In the genomic region with DNA sequence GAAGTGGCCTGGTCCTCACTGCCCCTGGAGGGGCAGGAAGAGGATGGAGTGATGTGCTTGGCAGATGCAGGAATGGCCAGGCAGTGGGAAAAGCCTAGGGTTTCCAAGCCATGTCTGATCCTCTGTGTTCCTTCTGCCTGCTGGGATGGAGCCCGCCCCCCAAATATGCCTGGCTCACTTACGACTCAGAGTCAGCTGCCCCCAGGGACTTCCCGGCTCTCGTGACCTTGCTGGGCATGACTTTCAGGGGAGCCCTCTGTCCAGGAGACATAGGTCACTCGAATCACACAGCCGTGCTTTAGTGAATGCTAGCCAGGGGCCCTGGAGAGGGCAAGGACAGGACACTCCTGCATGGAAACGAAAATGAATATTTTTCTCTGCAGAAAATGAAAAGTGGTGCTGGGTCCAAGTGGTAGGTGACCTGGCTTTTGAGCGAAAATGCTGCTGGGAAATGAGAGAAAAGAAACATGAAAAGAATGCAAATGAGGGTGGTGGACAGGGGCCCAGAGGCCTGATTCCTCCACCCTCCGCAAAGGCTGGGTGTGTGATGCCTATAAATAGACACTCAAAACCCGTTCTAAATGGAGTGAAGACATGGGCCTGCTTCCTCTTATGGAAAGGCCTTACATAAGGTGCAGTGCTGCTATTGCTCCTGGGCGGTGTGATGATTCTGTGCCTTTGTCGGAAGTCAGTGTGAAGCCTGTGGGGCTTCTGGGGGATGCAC, we compare ENCODE assay signal across 16 cellular contexts.
DNase-seq lines count a peak whose midpoint lies in the region; ATAC-seq and TF ChIP-seq lines count a peak whose summit lies in the region.
"Had no signal": no experiment of that assay in that cellular context is flagged by ENCODE, and none has a peak within 500 bp of the region (broad histone marks: within the 10 kb centered on the region; RNA-seq: fewer than 3 reads in every experiment).

No MANE protein-coding gene starts in this region.

- 47 to 55% methylated on average over 10 to 12 of the region's 12 CpGs for WGBS in testis, 2 donors

- H3K36me3 ChIP-seq in testis (ENCODE audit: low read depth, missing control alignments) (no peaks in the 10 kb centered on the region), left lung (no peaks in the 10 kb centered on the region)
- H3K36me3 ChIP-seq: breast epithelium had no signal

- H3K4me1 ChIP-seq in testis, result peaks cover 13% of the 10 kb centered on the region
- no peaks in the 10 kb centered on the region for H3K4me1 ChIP-seq in left lung
- H3K4me1 ChIP-seq: breast epithelium had no signal

- H3K9me3 ChIP-seq in testis (no peaks in the 10 kb centered on the region), left lung (no peaks in the 10 kb centered on the region)
- H3K9me3 ChIP-seq: breast epithelium had no signal

- no peaks in the 10 kb centered on the region for H3K27me3 ChIP-seq in testis
- no peaks in the 10 kb centered on the region for H3K27me3 ChIP-seq in left lung
- H3K27me3 ChIP-seq: breast epithelium had no signal

- H3K4me3 Mint-ChIP-seq in chondrocyte (ENCODE audit: unreplicated experiment), result peak overlapping the region; percentile 15
- H3K4me3 Mint-ChIP-seq: activated T-helper 1 cell treated with anti-CD3 and anti-CD28 coated beads, Interleukin-12 subunit alpha, Interleukin-12 subunit beta, Interleukin-2, Interleukin-4 antibody, amounts not matched to agents 30 ng/mL and 10 ng/mL and 1 ng/mL, durations not matched to agents 14 hours and 24 hours and 36 hours had no signal

- peaks cover 6% of the 10 kb centered on the region for H3K36me3 Mint-ChIP-seq in chondrocyte (ENCODE audit: low read depth)

- H3K27ac ChIP-seq in testis (peak overlapping the region; percentile 39 to 70), left lung (no peak overlapping the region)
- H3K27ac ChIP-seq: breast epithelium, GM23248 had no signal

- DNase-seq in Right ventricle myocardium inferior (ENCODE audit: missing footprints), result no peak
- DNase-seq in cardiac septum (ENCODE audit: low spot score), result no peak
- DNase-seq in chondrocyte (ENCODE audit: low spot score), result no peak
- peak; percentile 79 for DNase-seq in medulla oblongata (ENCODE audit: extremely low spot score)
- DNase-seq in testis, result peak; percentile 40
- no peak for DNase-seq in NK-92 (lab: John Stamatoyannopoulos, UW; ENCODE audit: unreplicated experiment)
- DNase-seq in SW 1271 (lab: John Stamatoyannopoulos, UW), result no peak
- no peak for DNase-seq in left lung
- DNase-seq: activated CD4-positive, CD25-positive, alpha-beta regulatory T cell; erythroblast; GM23248; NCI-H1092 treated with DMSO at 0.1 percent for 48 hours; NCI-H510A treated with DMSO at 0.1 percent for 48 hours; SIG-M5 had no signal

- peaks cover 16% of the 10 kb centered on the region for H3K4me1 Mint-ChIP-seq in chondrocyte (ENCODE audit: low read depth)

- intact Hi-C loops in Right ventricle myocardium inferior (cut with DNase I), result no loop called here
- intact Hi-C loops in cardiac septum (cut with DNase I), result loop anchor here (1.0 kb wide), 1 partner anchor 16 kb away; no protein-coding TSS in a partner anchor
- intact Hi-C loops in testis (cut with DNase I; ENCODE audit: low total_unique reads), result no loop called here
- intact Hi-C loops in left lung (cut with DNase I), result no loop called here

- no peaks in the 10 kb centered on the region for H3K27me3 Mint-ChIP-seq in chondrocyte (ENCODE audit: low read depth)

- H3K9me3 Mint-ChIP-seq in chondrocyte (ENCODE audit: low read depth), result no peaks in the 10 kb centered on the region
- H3K9me3 Mint-ChIP-seq: activated T-helper 1 cell treated with anti-CD3 and anti-CD28 coated beads, Interleukin-12 subunit alpha, Interleukin-12 subunit beta, Interleukin-2, Interleukin-4 antibody, amounts not matched to agents 30 ng/mL and 10 ng/mL and 1 ng/mL, durations not matched to agents 14 hours and 24 hours and 36 hours had no signal

- TF ChIP-seq POLR2A in testis (IDR thresholded peaks at IDR 0.05), result no peak

- H3K4me3 ChIP-seq in testis, result no peak overlapping the region
- H3K4me3 ChIP-seq in left lung, result no peak overlapping the region
- H3K4me3 ChIP-seq: breast epithelium, GM23248 had no signal

- TF ChIP-seq CTCF in chondrocyte (IDR thresholded peaks at IDR 0.05) (no peak), testis (IDR thresholded peaks at IDR 0.05) (no peak), left lung (IDR thresholded peaks at IDR 0.05) (no peak)

- H3K27ac Mint-ChIP-seq in chondrocyte (ENCODE audit: unreplicated experiment), result peak overlapping the region; percentile 71

- ATAC-seq in Right ventricle myocardium inferior (peak; percentile 87), left lung (no peak)

Comparison
In these comparisons a context has a peak if more than half of its experiments do, and no peak if none do; other contexts are left out.
1. DNase-seq: peak in medulla oblongata (single experiment) and testis (single experiment); none in Right ventricle myocardium inferior (single experiment), cardiac septum (single experiment), chondrocyte (single experiment), NK-92 (single experiment), SW 1271 (0 of 2) and left lung (0 of 2).
2. H3K27ac ChIP-seq: peak in testis (2 of 2); none in left lung (0 of 2).